In the genomic region with DNA sequence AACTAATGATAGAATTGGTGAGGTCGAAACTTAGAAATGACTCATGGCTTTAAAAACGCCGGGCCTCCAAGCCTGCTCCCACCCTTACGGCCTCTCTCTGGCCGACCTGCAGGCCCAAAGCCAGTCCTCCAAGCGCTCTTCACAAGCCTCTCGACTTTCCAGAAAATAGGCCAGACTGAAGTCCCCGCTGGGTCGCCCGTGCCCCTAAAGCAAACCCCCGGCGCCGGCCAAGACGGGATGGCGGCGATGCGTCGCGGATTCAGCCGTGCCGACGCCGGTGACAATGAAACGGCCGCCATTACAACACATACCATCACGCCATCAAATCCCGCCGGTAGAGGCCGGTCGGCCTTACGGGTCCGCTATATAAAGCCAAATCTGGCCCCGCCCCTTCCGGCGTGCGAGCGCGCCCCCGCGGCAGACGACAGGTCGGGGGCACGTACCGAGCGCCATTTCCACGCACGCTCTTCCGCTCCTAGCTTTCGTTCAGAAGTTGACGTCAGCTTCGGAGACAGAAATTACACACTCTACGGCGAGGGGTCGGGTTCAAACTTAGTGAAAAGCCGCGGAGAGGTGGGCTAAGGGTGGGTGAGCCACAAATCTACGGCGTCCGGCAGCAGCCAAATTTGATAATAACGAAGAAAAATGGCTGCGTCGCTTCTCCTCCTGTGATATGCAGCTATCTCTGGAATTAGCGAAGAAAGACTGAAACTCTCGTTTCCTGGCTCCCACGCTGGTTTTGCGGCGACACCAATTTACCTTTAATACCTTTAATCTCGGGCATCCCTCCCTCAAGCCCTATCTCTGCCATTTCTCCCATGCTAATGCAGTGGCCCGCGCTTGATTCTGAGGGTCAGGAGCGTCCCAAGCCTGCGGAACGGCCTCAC, we compare ENCODE assay signal across 8 cellular contexts. TPM values are rescaled to one million over a fixed set of nuclear protein-coding genes. Genes with fewer than 3 reads are reported as not detected.
DNase-seq lines count a peak whose midpoint lies in the region; FAIRE-seq and TF ChIP-seq lines count a peak whose summit lies in the region.

A gene (minus strand): TSS at position 340 of the 887 bp plus-strand sequence. CDS start 26 bp downstream, at position 314.

- peak within 1 kb of the TSS; percentile 99 for H3K4me3 Mint-ChIP-seq in activated naive CD4-positive, alpha-beta T cell treated with anti-CD3 and anti-CD28 coated beads for 36 hours

- no peaks in the 10 kb centered on the region for H3K9me3 Mint-ChIP-seq in activated naive CD4-positive, alpha-beta T cell treated with anti-CD3 and anti-CD28 coated beads for 36 hours

- FAIRE-seq in frontal cortex (lab: Jason Lieb, UNC) = peak; percentile 90

- H3K27me3 Mint-ChIP-seq in activated naive CD4-positive, alpha-beta T cell treated with anti-CD3 and anti-CD28 coated beads for 36 hours (ENCODE audit: low read depth) = no peaks in the 10 kb centered on the region

- H3K27me3 ChIP-seq in neutrophil = no peaks in the 10 kb centered on the region

- peaks cover 22 to 46% of the 10 kb centered on the region in 2 experiments for H3K36me3 ChIP-seq in HEK293 (ENCODE audit: control insufficient read depth in 2 of 2, insufficient read depth in 1 of 2, low read length in 2 of 2)
- H3K36me3 ChIP-seq in neutrophil = peaks cover 35% of the 10 kb centered on the region

- intact Hi-C loops in activated naive CD4-positive, alpha-beta T cell treated with anti-CD3 and anti-CD28 coated beads for 36 hours (cut with micrococcal nuclease) = loop anchor here (1.0 to 5.0 kb wide), 7 partner anchors 167 to 614 kb away; a partner anchor contains a TSS

- POLR2A ChIA-PET in HEK293 (lab: Yijun Ruan, JAX) = interaction anchor here (0.6 to 7.3 kb wide), 72 partner anchors 9 to 725 kb away, joined by 3 to 119 read pairs (median 6); a partner anchor contains a TSS

- H3K4me1 ChIP-seq in HEK293 (ENCODE audit: control insufficient read depth, insufficient read depth, low read length) = 0 out of 2 replicates have a peak, but pooled peaks cover 4% of the 10 kb centered on the region
- peaks cover 26 to 33% of the 10 kb centered on the region in 2 experiments for H3K4me1 ChIP-seq in neutrophil (ENCODE audit: control insufficient read depth in 1 of 2, insufficient read depth in 1 of 2, low read depth in 1 of 2, low read length in 1 of 2)

- DNase-seq in GDM1 (lab: John Stamatoyannopoulos, UW) (peak; percentile 98), MV-4-11 (lab: John Stamatoyannopoulos, UW) (peak; percentile 97), SK-N-DZ (ENCODE audit: low spot score) (peak; percentile 99), frontal cortex (ENCODE audit: low spot score in 2 of 2) (peak; percentile 86 to 95), substantia nigra (lab: John Stamatoyannopoulos, UW) (peak; percentile 66 to 98 (median 93))
- peak; percentile 94 for DNase-seq in activated naive CD4-positive, alpha-beta T cell treated with anti-CD3 and anti-CD28 coated beads for 36 hours

- H3K4me1 Mint-ChIP-seq in activated naive CD4-positive, alpha-beta T cell treated with anti-CD3 and anti-CD28 coated beads for 36 hours (ENCODE audit: low read depth) = peaks cover 41% of the 10 kb centered on the region

- TF ChIP-seq CTCF in HEK293 (tag by site-specific recombination; IDR thresholded peaks at IDR 0.05) = peak; percentile 86
- TF ChIP-seq CTCF in neutrophil (IDR thresholded peaks at IDR 0.05) = peak; percentile 65

- peak within 1 kb of the TSS; percentile 73 for H3K4me3 ChIP-seq in HEK293 (ENCODE audit: low read depth, low read length)
- H3K4me3 ChIP-seq in neutrophil (ENCODE audit: low read depth in 1 of 2, low read length in 1 of 2) = peak within 1 kb of the TSS; percentile 80 to 93

- peaks cover 49% of the 10 kb centered on the region for H3K36me3 Mint-ChIP-seq in activated naive CD4-positive, alpha-beta T cell treated with anti-CD3 and anti-CD28 coated beads for 36 hours (ENCODE audit: low read depth)

- H3K9me3 ChIP-seq in HEK293 (ENCODE audit: control insufficient read depth, insufficient read depth, low read depth, low read length) (no peaks in the 10 kb centered on the region), neutrophil (no peaks in the 10 kb centered on the region)

- H3K27ac ChIP-seq in HEK293 (ENCODE audit: extremely low read depth, low read depth, low read length) (peak within 1 kb of the TSS; percentile 99), neutrophil (peak within 1 kb of the TSS; percentile 86), substantia nigra (ENCODE audit: low read depth, low read length, poor library complexity, severe bottlenecking) (peak within 1 kb of the TSS; percentile 99)

- CTCF ChIA-PET in HEK293 (lab: Yijun Ruan, JAX) = interaction anchor here (0.6 to 7.9 kb wide), 13 partner anchors 7 to 699 kb away, joined by 3 to 98 read pairs (median 3); no protein-coding TSS in a partner anchor
- CTCF ChIA-PET in activated naive CD4-positive, alpha-beta T cell treated with anti-CD3 and anti-CD28 coated beads for 36 hours (lab: Charles Lee) = interaction anchor here (0.6 to 4.7 kb wide), 10 partner anchors 8 to 448 kb away, joined by 3 to 36 read pairs (median 4); a partner anchor contains a TSS

- H3K27ac Mint-ChIP-seq in activated naive CD4-positive, alpha-beta T cell treated with anti-CD3 and anti-CD28 coated beads for 36 hours = peak within 1 kb of the TSS; percentile 100

TF ChIP-seq in HEK293, 187 proteins besides CTCF, POLR2A, EP300 and RAD21 (continues in another document):
- no peak; the same call in 1 of the 2 replicates for TF ChIP-seq ZNF837 (tag by site-specific recombination; IDR thresholded peaks at IDR 0.05)
- TF ChIP-seq ZNF426 (tag by site-specific recombination; IDR thresholded peaks at IDR 0.05) = no peak
- TF ChIP-seq ZNF660 (tag by site-specific recombination; IDR thresholded peaks at IDR 0.05) = peak; percentile 88
- TF ChIP-seq ZNF2 (tag by site-specific recombination; IDR thresholded peaks at IDR 0.05) = peak; percentile 93
- no peak for TF ChIP-seq ZNF146 (tag by site-specific recombination; IDR thresholded peaks at IDR 0.05)
- TF ChIP-seq ZNF610 (tag by site-specific recombination; IDR thresholded peaks at IDR 0.05; ENCODE audit: borderline replicate concordance) = peak; percentile 67; the same call in 1 of the 2 replicates
- TF ChIP-seq, protein P1, sequence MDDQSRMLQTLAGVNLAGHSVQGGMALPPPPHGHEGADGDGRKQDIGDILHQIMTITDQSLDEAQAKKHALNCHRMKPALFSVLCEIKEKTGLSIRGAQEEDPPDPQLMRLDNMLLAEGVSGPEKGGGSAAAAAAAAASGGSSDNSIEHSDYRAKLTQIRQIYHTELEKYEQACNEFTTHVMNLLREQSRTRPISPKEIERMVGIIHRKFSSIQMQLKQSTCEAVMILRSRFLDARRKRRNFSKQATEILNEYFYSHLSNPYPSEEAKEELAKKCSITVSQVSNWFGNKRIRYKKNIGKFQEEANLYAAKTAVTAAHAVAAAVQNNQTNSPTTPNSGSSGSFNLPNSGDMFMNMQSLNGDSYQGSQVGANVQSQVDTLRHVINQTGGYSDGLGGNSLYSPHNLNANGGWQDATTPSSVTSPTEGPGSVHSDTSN (CRISPR knock-in tag; IDR thresholded peaks at IDR 0.05) = 0 out of 2 replicates have a peak, but pooled peaks have one; percentile 24
- no peak; the same call in 1 of the 2 replicates for TF ChIP-seq ZFP69B (tag by site-specific recombination; IDR thresholded peaks at IDR 0.05)
- TF ChIP-seq, protein P2, sequence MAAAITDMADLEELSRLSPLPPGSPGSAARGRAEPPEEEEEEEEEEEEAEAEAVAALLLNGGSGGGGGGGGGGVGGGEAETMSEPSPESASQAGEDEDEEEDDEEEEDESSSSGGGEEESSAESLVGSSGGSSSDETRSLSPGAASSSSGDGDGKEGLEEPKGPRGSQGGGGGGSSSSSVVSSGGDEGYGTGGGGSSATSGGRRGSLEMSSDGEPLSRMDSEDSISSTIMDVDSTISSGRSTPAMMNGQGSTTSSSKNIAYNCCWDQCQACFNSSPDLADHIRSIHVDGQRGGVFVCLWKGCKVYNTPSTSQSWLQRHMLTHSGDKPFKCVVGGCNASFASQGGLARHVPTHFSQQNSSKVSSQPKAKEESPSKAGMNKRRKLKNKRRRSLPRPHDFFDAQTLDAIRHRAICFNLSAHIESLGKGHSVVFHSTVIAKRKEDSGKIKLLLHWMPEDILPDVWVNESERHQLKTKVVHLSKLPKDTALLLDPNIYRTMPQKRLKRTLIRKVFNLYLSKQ (tag by site-specific recombination; IDR thresholded peaks at IDR 0.05; ENCODE audit: borderline replicate concordance) = no peak
- no peak for TF ChIP-seq ZNF169 (tag by site-specific recombination; IDR thresholded peaks at IDR 0.05)
- peak; percentile 93 for TF ChIP-seq ZFP37 (tag by site-specific recombination; IDR thresholded peaks at IDR 0.05)
- no peak for TF ChIP-seq ZNF830 (tag by site-specific recombination; IDR thresholded peaks at IDR 0.05; ENCODE audit: low read depth)
- peak; percentile 65 for TF ChIP-seq ZNF394 (tag by site-specific recombination; IDR thresholded peaks at IDR 0.05; ENCODE audit: borderline replicate concordance)
- TF ChIP-seq ZSCAN30 (tag by site-specific recombination; IDR thresholded peaks at IDR 0.05) = peak; percentile 85
- TF ChIP-seq ZFHX2 (tag by site-specific recombination; conservative IDR thresholded peaks at IDR 0.05) = peak; percentile 74
- no peak for TF ChIP-seq ZNF791 (tag by site-specific recombination; IDR thresholded peaks at IDR 0.05)
- TF ChIP-seq SP3 (tag by site-specific recombination; IDR thresholded peaks at IDR 0.05) = peak; percentile 93
- TF ChIP-seq ZNF571 (tag by site-specific recombination; IDR thresholded peaks at IDR 0.05) = no peak
- TF ChIP-seq ZNF792 (tag by site-specific recombination; IDR thresholded peaks at IDR 0.05) = no peak
- 0 out of 2 replicates have a peak, but pooled peaks have one; percentile 33 for TF ChIP-seq ZNF530 (tag by site-specific recombination; IDR thresholded peaks at IDR 0.05; ENCODE audit: low read depth)
- TF ChIP-seq ZBTB20 (tag by site-specific recombination; IDR thresholded peaks at IDR 0.05) = no peak
- TF ChIP-seq HOXC10 (CRISPR knock-in tag; IDR thresholded peaks at IDR 0.05) = no peak
- TF ChIP-seq HOXA7 (CRISPR knock-in tag; IDR thresholded peaks at IDR 0.05; ENCODE audit: borderline replicate concordance) = no peak
- peak; percentile 94 for TF ChIP-seq YY2 (tag by site-specific recombination; IDR thresholded peaks at IDR 0.05)
- TF ChIP-seq ZNF707 (tag by site-specific recombination; IDR thresholded peaks at IDR 0.05) = no peak

RNA-seq across cellular contexts. Expression of the gene that starts here (rescaled TPM):
- polyA plus RNA-seq in SK-N-DZ (2014; cell fraction: cytosol; rRNA removed) = 2,027 and 2,185 TPM in 2 replicates
- polyA plus RNA-seq in SK-N-DZ (2014; cell fraction: nucleus; rRNA removed) = 1,397 and 1,558 TPM in 2 replicates
- 1,000 to 10,000 TPM; 3,434 to 3,511 TPM for total RNA-seq in activated naive CD4-positive, alpha-beta T cell treated with anti-CD3 and anti-CD28 coated beads for 36 hours
- total RNA-seq in frontal cortex = 1,897 TPM

Comparison
In these comparisons a context has a peak if more than half of its experiments do, and no peak if none do; other contexts are left out.
1. Peak in every context shown above with its lines: DNase-seq, H3K4me3 ChIP-seq and H3K27ac ChIP-seq.